2 cellular contexts compared by ENCODE assay signal in the genomic region with DNA sequence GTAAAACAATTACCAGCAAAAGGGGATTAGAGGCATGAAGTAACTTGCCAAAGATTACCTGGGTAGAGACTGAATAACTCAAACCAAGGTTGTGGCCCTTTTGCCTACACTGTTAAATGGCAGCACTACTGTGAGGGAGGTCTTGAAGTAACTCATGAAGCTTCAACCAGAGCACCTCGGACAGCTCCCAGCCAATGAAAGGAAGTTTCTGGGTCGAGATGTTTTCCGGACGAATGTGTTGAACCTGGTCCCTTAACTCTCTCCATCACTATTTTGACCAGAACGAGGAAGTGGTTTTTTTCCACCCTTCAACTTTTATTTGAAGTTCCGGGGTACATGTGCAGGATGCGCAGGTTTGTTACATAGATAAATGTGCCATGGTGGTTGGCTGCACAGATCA.
TF ChIP-seq lines count a peak whose summit lies in the region.

No MANE protein-coding gene starts in this region.

TF ChIP-seq in HCT116, 20 proteins besides CTCF, POLR2A, EP300 and RAD21:
- TF ChIP-seq, protein P1, sequence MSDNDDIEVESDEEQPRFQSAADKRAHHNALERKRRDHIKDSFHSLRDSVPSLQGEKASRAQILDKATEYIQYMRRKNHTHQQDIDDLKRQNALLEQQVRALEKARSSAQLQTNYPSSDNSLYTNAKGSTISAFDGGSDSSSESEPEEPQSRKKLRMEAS (IDR thresholded peaks at IDR 0.05): no peak
- no peak for TF ChIP-seq ZNF274 (IDR thresholded peaks at IDR 0.05; ENCODE audit: low read depth, low read length)
- no peak for TF ChIP-seq EZH2 (IDR thresholded peaks at IDR 0.05)
- TF ChIP-seq, protein P2, sequence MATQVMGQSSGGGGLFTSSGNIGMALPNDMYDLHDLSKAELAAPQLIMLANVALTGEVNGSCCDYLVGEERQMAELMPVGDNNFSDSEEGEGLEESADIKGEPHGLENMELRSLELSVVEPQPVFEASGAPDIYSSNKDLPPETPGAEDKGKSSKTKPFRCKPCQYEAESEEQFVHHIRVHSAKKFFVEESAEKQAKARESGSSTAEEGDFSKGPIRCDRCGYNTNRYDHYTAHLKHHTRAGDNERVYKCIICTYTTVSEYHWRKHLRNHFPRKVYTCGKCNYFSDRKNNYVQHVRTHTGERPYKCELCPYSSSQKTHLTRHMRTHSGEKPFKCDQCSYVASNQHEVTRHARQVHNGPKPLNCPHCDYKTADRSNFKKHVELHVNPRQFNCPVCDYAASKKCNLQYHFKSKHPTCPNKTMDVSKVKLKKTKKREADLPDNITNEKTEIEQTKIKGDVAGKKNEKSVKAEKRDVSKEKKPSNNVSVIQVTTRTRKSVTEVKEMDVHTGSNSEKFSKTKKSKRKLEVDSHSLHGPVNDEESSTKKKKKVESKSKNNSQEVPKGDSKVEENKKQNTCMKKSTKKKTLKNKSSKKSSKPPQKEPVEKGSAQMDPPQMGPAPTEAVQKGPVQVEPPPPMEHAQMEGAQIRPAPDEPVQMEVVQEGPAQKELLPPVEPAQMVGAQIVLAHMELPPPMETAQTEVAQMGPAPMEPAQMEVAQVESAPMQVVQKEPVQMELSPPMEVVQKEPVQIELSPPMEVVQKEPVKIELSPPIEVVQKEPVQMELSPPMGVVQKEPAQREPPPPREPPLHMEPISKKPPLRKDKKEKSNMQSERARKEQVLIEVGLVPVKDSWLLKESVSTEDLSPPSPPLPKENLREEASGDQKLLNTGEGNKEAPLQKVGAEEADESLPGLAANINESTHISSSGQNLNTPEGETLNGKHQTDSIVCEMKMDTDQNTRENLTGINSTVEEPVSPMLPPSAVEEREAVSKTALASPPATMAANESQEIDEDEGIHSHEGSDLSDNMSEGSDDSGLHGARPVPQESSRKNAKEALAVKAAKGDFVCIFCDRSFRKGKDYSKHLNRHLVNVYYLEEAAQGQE (IDR thresholded peaks at IDR 0.05; ENCODE audit: low read depth): peak; percentile 49
- no peak for TF ChIP-seq TCF7L2 (IDR thresholded peaks at IDR 0.05; ENCODE audit: borderline replicate concordance, extremely low read depth, insufficient read depth, insufficient read length)
- no peak for TF ChIP-seq ELF1 (IDR thresholded peaks at IDR 0.05; ENCODE audit: borderline replicate concordance, low read depth)

TF ChIP-seq in WTC11, 78 proteins besides CTCF, POLR2A, EP300 and RAD21:
- TF ChIP-seq, protein P3, sequence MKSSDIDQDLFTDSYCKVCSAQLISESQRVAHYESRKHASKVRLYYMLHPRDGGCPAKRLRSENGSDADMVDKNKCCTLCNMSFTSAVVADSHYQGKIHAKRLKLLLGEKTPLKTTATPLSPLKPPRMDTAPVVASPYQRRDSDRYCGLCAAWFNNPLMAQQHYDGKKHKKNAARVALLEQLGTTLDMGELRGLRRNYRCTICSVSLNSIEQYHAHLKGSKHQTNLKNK (CRISPR knock-in tag; IDR thresholded peaks at IDR 0.05): no peak
- TF ChIP-seq ZNF396 (CRISPR knock-in tag; IDR thresholded peaks at IDR 0.05; ENCODE audit: borderline replicate concordance) (no peak), MLX (CRISPR knock-in tag; IDR thresholded peaks at IDR 0.05) (no peak), NFYB (CRISPR knock-in tag; conservative IDR thresholded peaks at IDR 0.05; ENCODE audit: low read depth) (no peak), USF1 (CRISPR knock-in tag; IDR thresholded peaks at IDR 0.05) (no peak), MXD4 (CRISPR knock-in tag; IDR thresholded peaks at IDR 0.05; ENCODE audit: borderline replicate concordance) (no peak), CDX4 (CRISPR knock-in tag; IDR thresholded peaks at IDR 0.05; ENCODE audit: borderline replicate concordance) (no peak), ZNF416 (CRISPR knock-in tag; IDR thresholded peaks at IDR 0.05) (no peak), RELA (CRISPR knock-in tag; IDR thresholded peaks at IDR 0.05; ENCODE audit: borderline replicate concordance) (no peak), KAT7 (CRISPR knock-in tag; IDR thresholded peaks at IDR 0.05; ENCODE audit: borderline replicate concordance) (no peak)
- TF ChIP-seq, protein P4, sequence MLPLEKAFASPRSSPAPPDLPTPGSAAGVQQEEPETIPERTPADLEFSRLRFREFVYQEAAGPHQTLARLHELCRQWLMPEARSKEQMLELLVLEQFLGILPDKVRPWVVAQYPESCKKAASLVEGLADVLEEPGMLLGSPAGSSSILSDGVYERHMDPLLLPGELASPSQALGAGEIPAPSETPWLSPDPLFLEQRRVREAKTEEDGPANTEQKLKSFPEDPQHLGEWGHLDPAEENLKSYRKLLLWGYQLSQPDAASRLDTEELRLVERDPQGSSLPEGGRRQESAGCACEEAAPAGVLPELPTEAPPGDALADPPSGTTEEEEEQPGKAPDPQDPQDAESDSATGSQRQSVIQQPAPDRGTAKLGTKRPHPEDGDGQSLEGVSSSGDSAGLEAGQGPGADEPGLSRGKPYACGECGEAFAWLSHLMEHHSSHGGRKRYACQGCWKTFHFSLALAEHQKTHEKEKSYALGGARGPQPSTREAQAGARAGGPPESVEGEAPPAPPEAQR (CRISPR knock-in tag; IDR thresholded peaks at IDR 0.05): no peak
